Comparison of ENCODE assay signal across 8 cellular contexts in the genomic region with DNA sequence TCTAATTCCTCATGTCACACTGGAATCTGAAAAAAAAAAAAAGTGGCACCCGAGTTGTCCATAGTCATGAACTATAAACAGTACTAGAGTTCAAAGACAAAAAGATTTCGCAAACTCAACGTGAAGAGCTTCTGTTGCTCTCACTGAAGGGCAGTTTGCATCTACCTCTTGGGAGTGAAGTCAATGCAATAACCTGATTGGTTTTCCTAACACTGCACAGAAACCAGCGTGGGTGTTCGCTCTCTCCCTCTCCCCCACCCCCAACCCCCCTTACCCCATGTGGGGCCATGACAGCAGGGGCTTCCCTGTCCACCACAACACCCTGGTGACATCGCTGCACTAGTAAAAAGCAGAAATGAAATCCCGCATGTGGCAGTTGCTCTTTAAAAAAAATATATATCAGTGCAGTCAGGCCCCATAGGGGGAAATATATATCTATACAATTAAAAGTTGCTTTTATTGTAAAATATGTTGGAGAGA.
DNase-seq lines count a peak whose midpoint lies in the region; ATAC-seq and TF ChIP-seq lines count a peak whose summit lies in the region.
"Had no signal": no experiment of that assay in that cellular context is flagged by ENCODE, and none has a peak within 500 bp of the region (broad histone marks: within the 10 kb centered on the region; RNA-seq: fewer than 3 reads in every experiment).

No MANE protein-coding gene starts in this region.

- DNase-seq in psoas muscle (no peak), HT-29 (ENCODE audit: low spot score) (no peak), suprapubic skin (ENCODE audit: low spot score in 2 of 2) (no peak)
- no peak for DNase-seq in activated naive CD4-positive, alpha-beta T cell treated with anti-CD3 and anti-CD28 coated beads, Interleukin-2, amount 10 ng/mL, durations not matched to agents 7 days and 5 days
- DNase-seq: NCI-H2171 treated with DMSO at 0.1 percent for 48 hours had no signal

- H3K4me1 ChIP-seq in psoas muscle (peaks cover 4% of the 10 kb centered on the region), suprapubic skin (no peaks in the 10 kb centered on the region)

- TF ChIP-seq POLR2A in suprapubic skin (IDR thresholded peaks at IDR 0.05): no peak

- H3K9me3 Mint-ChIP-seq in activated naive CD4-positive, alpha-beta T cell treated with anti-CD3 and anti-CD28 coated beads, Interleukin-2, amount 10 ng/mL, durations not matched to agents 7 days and 5 days: no peaks in the 10 kb centered on the region

- no peak for TF ChIP-seq EP300 in suprapubic skin (IDR thresholded peaks at IDR 0.05)

- intact Hi-C loops in psoas muscle (cut with DNase I): no loop called here

- H3K36me3 ChIP-seq in psoas muscle (ENCODE audit: insufficient read depth in 1 of 2, low read depth in 1 of 2): peaks cover 0 to 10% of the 10 kb centered on the region in 2 donors
- H3K36me3 ChIP-seq in suprapubic skin: peaks cover 27% of the 10 kb centered on the region

- TF ChIP-seq CTCF in psoas muscle (IDR thresholded peaks at IDR 0.05): no peak
- TF ChIP-seq CTCF in suprapubic skin (IDR thresholded peaks at IDR 0.05): no peak

- H3K9me3 ChIP-seq in psoas muscle (no peaks in the 10 kb centered on the region), suprapubic skin (no peaks in the 10 kb centered on the region)

- no peak overlapping the region for H3K4me3 ChIP-seq in psoas muscle
- H3K4me3 ChIP-seq in suprapubic skin: no peak overlapping the region

- CTCF ChIA-PET in activated naive CD4-positive, alpha-beta T cell treated with anti-CD3 and anti-CD28 coated beads, Interleukin-2, amount 10 ng/mL, durations not matched to agents 7 days and 5 days (lab: Charles Lee): no interaction called here

- no peaks in the 10 kb centered on the region for H3K27me3 Mint-ChIP-seq in activated naive CD4-positive, alpha-beta T cell treated with anti-CD3 and anti-CD28 coated beads, Interleukin-2, amount 10 ng/mL, durations not matched to agents 7 days and 5 days

- peaks cover 9% of the 10 kb centered on the region for H3K36me3 Mint-ChIP-seq in activated naive CD4-positive, alpha-beta T cell treated with anti-CD3 and anti-CD28 coated beads, Interleukin-2, amount 10 ng/mL, durations not matched to agents 7 days and 5 days

- ATAC-seq in GM19025 (IDR thresholded peaks at IDR 0.05; ENCODE audit: low read depth, unreplicated experiment) (peak; percentile 69), HG02588 (IDR thresholded peaks at IDR 0.05; ENCODE audit: unreplicated experiment) (peak; percentile 94), HG03571 (IDR thresholded peaks at IDR 0.05; ENCODE audit: unreplicated experiment) (peak; percentile 76), psoas muscle (peak in 3 of 4 donors; percentile 49 to 62 (median 54))

- H3K27ac ChIP-seq in psoas muscle (no peak overlapping the region), suprapubic skin (no peak overlapping the region)

- WGBS in psoas muscle, 3 donors: 64 to 74% (median 67%) methylated on average over 7 of the region's 7 CpGs
- WGBS in suprapubic skin: 78% methylated on average over 7 of the region's 7 CpGs

- H3K27me3 ChIP-seq in psoas muscle (ENCODE audit: insufficient read depth in 3 of 3, low read length in 2 of 3) (no peaks in the 10 kb centered on the region), suprapubic skin (no peaks in the 10 kb centered on the region)

- no peaks in the 10 kb centered on the region for H3K4me1 Mint-ChIP-seq in activated naive CD4-positive, alpha-beta T cell treated with anti-CD3 and anti-CD28 coated beads, Interleukin-2, amount 10 ng/mL, durations not matched to agents 7 days and 5 days

- H3K27ac Mint-ChIP-seq in activated naive CD4-positive, alpha-beta T cell treated with anti-CD3 and anti-CD28 coated beads, Interleukin-2, amount 10 ng/mL, durations not matched to agents 7 days and 5 days: no peak overlapping the region

- no peak overlapping the region for H3K4me3 Mint-ChIP-seq in activated naive CD4-positive, alpha-beta T cell treated with anti-CD3 and anti-CD28 coated beads, Interleukin-2, amount 10 ng/mL, durations not matched to agents 7 days and 5 days
